ENCODE assay signal across 12 cellular contexts in genomic region chr14:76727403-76727802, GRCh38.
"Had no signal": no experiment of that assay in that cellular context is flagged by ENCODE, and none has a peak within 500 bp of the region (broad histone marks: within the 10 kb centered on the region; RNA-seq: fewer than 3 reads in every experiment).

No MANE protein-coding gene starts in this region.

- ATAC-seq: effector memory CD8-positive, alpha-beta T cell; T-helper 17 cell had no signal

- FAIRE-seq: TTC549 had no signal

- H3K9me3 ChIP-seq: thyroid gland had no signal

- DNase-seq: activated CD4-positive, alpha-beta T cell treated with anti-CD3 and anti-CD28 coated beads, Interleukin-2, amount 50 U/mL, for 1 hour; activated CD4-positive, CD25-positive, alpha-beta regulatory T cell; activated effector memory CD4-positive, alpha-beta T cell treated with Interleukin-2 at 50 U/mL for 16 hours; central memory CD4-positive, alpha-beta T cell; effector memory CD8-positive, alpha-beta T cell; mesenchymal stem cell; occipital lobe; T-helper 17 cell; thyroid gland had no signal

- H3K36me3 ChIP-seq: thyroid gland had no signal

- H3K4me1 ChIP-seq: thyroid gland had no signal

- H3K27ac ChIP-seq: epithelial cell of prostate, thyroid gland had no signal

- H3K4me3 ChIP-seq: skin epidermis, thyroid gland had no signal

- H3K27me3 ChIP-seq: thyroid gland had no signal
